ENCODE assay signal across 8 cellular contexts in genomic region chr7:64794171-64794844, GRCh38. TPM values are rescaled to one million over a fixed set of nuclear protein-coding genes. Genes with fewer than 3 reads are reported as not detected.
A peak's percentile ranks its signal among the peaks of the same experiment; 100 is the strongest.
DNase-seq lines count a peak whose midpoint lies in the region; ATAC-seq and TF ChIP-seq lines count a peak whose summit lies in the region.

TSS of gene ZNF138 (plus strand) at chr7:64794428. CDS start at chr7:64794569, 141 bp downstream.

- DNase-seq in CD4-positive, alpha-beta T cell: peak; percentile 86 to 93 (median 90)
- DNase-seq in NCI-H82 (lab: John Stamatoyannopoulos, UW): peak; percentile 98
- DNase-seq in activated CD4-positive, alpha-beta memory T cell treated with anti-CD3 and anti-CD28 coated beads for 36 hours: peak; percentile 97
- DNase-seq in right lobe of liver: peak; percentile 95 to 96 (median 96)
- peak; percentile 97 for DNase-seq in stimulated activated CD4-positive, alpha-beta T cell treated with anti-CD3 and anti-CD28 coated beads, Interleukin-4, amount 100 ng/mL, for 24 hours

- 0% methylated on average over 23 of the region's 32 CpGs for WGBS in right lobe of liver (ENCODE audit: insufficient coverage, low coverage, low lambda C conversion rate, missing lambda C conversion rate)

- peaks cover 45% of the 10 kb centered on the region for H3K36me3 Mint-ChIP-seq in CD4-positive, alpha-beta T cell (ENCODE audit: low read depth)
- peaks cover 16% of the 10 kb centered on the region for H3K36me3 Mint-ChIP-seq in activated CD4-positive, alpha-beta memory T cell treated with anti-CD3 and anti-CD28 coated beads for 36 hours

- intact Hi-C loops in CD4-positive, alpha-beta T cell (cut with DNase I, micrococcal nuclease): loop anchor here (1.0 to 10.0 kb wide), 14 partner anchors 100 to 1700 kb away; partner anchors contain the start of genes ZNF107 (in 2 of the 2), ERV3-1 (in 1 of the 2), ZNF273 (in 1 of the 2) and ZNF680 (in 1 of the 2)
- intact Hi-C loops in activated CD4-positive, alpha-beta memory T cell treated with anti-CD3 and anti-CD28 coated beads for 36 hours (cut with micrococcal nuclease): loop anchor here (1.0 to 10.0 kb wide), 7 partner anchors 93 to 578 kb away; partner anchors contain the start of genes ERV3-1, ZNF107, ZNF273 and ZNF680
- intact Hi-C loops in right lobe of liver (cut with DNase I): no loop called here

- peaks cover 1 to 2% of the 10 kb centered on the region in 2 donors for H3K36me3 ChIP-seq in duodenal mucosa (ENCODE audit: control insufficient read depth in 1 of 2, insufficient read depth in 2 of 2, low read length in 2 of 2)
- no peaks in the 10 kb centered on the region for H3K36me3 ChIP-seq in right lobe of liver

- H3K4me3 Mint-ChIP-seq in CD4-positive, alpha-beta T cell: peak within 1 kb of the TSS; percentile 98
- H3K4me3 Mint-ChIP-seq in activated CD4-positive, alpha-beta memory T cell treated with anti-CD3 and anti-CD28 coated beads for 36 hours: peak within 1 kb of the TSS; percentile 99

- H3K27me3 ChIP-seq in CD4-positive, alpha-beta T cell (ENCODE audit: control insufficient read depth, insufficient read depth, low read length): no peaks in the 10 kb centered on the region
- H3K27me3 ChIP-seq in duodenal mucosa (ENCODE audit: control insufficient read depth in 1 of 2, insufficient read depth in 2 of 2, low read length in 2 of 2) (no peaks in the 10 kb centered on the region), right lobe of liver (no peaks in the 10 kb centered on the region)

- H3K4me1 Mint-ChIP-seq in CD4-positive, alpha-beta T cell (ENCODE audit: low read depth): peaks cover 36% of the 10 kb centered on the region
- peaks cover 18% of the 10 kb centered on the region for H3K4me1 Mint-ChIP-seq in activated CD4-positive, alpha-beta memory T cell treated with anti-CD3 and anti-CD28 coated beads for 36 hours (ENCODE audit: low read depth)

- H3K27ac Mint-ChIP-seq in CD4-positive, alpha-beta T cell: peak within 1 kb of the TSS; percentile 98
- peak within 1 kb of the TSS; percentile 97 for H3K27ac Mint-ChIP-seq in activated CD4-positive, alpha-beta memory T cell treated with anti-CD3 and anti-CD28 coated beads for 36 hours

- peak within 1 kb of the TSS; percentile 72 for H3K27ac ChIP-seq in CD4-positive, alpha-beta T cell (ENCODE audit: low read depth, low read length)
- peak within 1 kb of the TSS; percentile 73 for H3K27ac ChIP-seq in duodenal mucosa (ENCODE audit: low read depth, low read length)
- H3K27ac ChIP-seq in right lobe of liver: peak within 1 kb of the TSS in 2 of 3 donors; percentile 25 to 56

- H3K4me3 ChIP-seq in duodenal mucosa (ENCODE audit: low read depth in 1 of 2, low read length in 2 of 2) (peak within 1 kb of the TSS; percentile 87 to 96), right lobe of liver (peak within 1 kb of the TSS; percentile 62 to 84 (median 76))

- CTCF ChIA-PET in CD4-positive, alpha-beta T cell (lab: Charles Lee): no interaction called here
- CTCF ChIA-PET in activated CD4-positive, alpha-beta memory T cell treated with anti-CD3 and anti-CD28 coated beads for 36 hours (lab: Charles Lee): interaction anchor here (1.2 kb wide), 2 partner anchors 13 to 109 kb away, joined by 3 to 4 read pairs; partner anchors contain the start of gene ZNF273

- no peaks in the 10 kb centered on the region for H3K9me3 ChIP-seq in CD4-positive, alpha-beta T cell (ENCODE audit: control insufficient read depth, low read length)
- H3K9me3 ChIP-seq in duodenal mucosa (ENCODE audit: control insufficient read depth in 1 of 2, low read length in 2 of 2): no peaks in the 10 kb centered on the region
- no peaks in the 10 kb centered on the region for H3K9me3 ChIP-seq in right lobe of liver

- H3K4me1 ChIP-seq in duodenal mucosa (ENCODE audit: control insufficient read depth in 1 of 2, insufficient read depth in 2 of 2, low read length in 2 of 2) (peaks cover 5 to 7% of the 10 kb centered on the region in 2 donors), right lobe of liver (peaks cover 0 to 7% (median 0%) of the 10 kb centered on the region in 4 donors)

- no peaks in the 10 kb centered on the region for H3K27me3 Mint-ChIP-seq in CD4-positive, alpha-beta T cell
- H3K27me3 Mint-ChIP-seq in activated CD4-positive, alpha-beta memory T cell treated with anti-CD3 and anti-CD28 coated beads for 36 hours: no peaks in the 10 kb centered on the region

- ATAC-seq in CD4-positive, alpha-beta T cell (ENCODE audit: poor library complexity): peak; percentile 99
- peak; percentile 100 for ATAC-seq in GM19452 (IDR thresholded peaks at IDR 0.05; ENCODE audit: unreplicated experiment)
- peak; percentile 96 for ATAC-seq in HG03575 (IDR thresholded peaks at IDR 0.05; ENCODE audit: extremely low read depth, insufficient number of reproducible peaks, low FRiP score, unreplicated experiment)
- ATAC-seq in right lobe of liver: peak; percentile 100

- H3K9ac ChIP-seq in duodenal mucosa (ENCODE audit: low read depth in 1 of 2, low read length in 2 of 2): peak within 1 kb of the TSS; percentile 74 to 88

- POLR2A ChIA-PET in CD4-positive, alpha-beta T cell (lab: Charles Lee): interaction anchor here (0.7 to 2.5 kb wide), 14 partner anchors 10 to 894 kb away, joined by 3 to 46 read pairs (median 6); partner anchors contain the start of genes ERV3-1, ZNF107, ZNF273 and ZNF680
- POLR2A ChIA-PET in activated CD4-positive, alpha-beta memory T cell treated with anti-CD3 and anti-CD28 coated beads for 36 hours (lab: Charles Lee): interaction anchor here (0.6 to 1.6 kb wide), 7 partner anchors 10 to 487 kb away, joined by 3 to 10 read pairs (median 3); partner anchors contain the start of genes ERV3-1, ZNF107, ZNF273 and ZNF736

- no peak for TF ChIP-seq CTCF in CD4-positive, alpha-beta T cell (IDR thresholded peaks at IDR 0.05)
- TF ChIP-seq CTCF in right lobe of liver (IDR thresholded peaks at IDR 0.05): peak in 1 of 4 donors; percentile 14

- TF ChIP-seq POLR2A in right lobe of liver (IDR thresholded peaks at IDR 0.05): peak; percentile 57

- H3K9me3 Mint-ChIP-seq in CD4-positive, alpha-beta T cell: no peaks in the 10 kb centered on the region
- no peaks in the 10 kb centered on the region for H3K9me3 Mint-ChIP-seq in activated CD4-positive, alpha-beta memory T cell treated with anti-CD3 and anti-CD28 coated beads for 36 hours

RNA-seq across cellular contexts. Expression of gene ZNF138, which starts in this region (rescaled TPM):
- total RNA-seq in CD4-positive, alpha-beta T cell: 1 to 10 TPM; 5.6 to 7.3 TPM
- 10 to 100 TPM; 10.3 to 10.5 TPM for total RNA-seq in activated CD4-positive, alpha-beta memory T cell treated with anti-CD3 and anti-CD28 coated beads for 36 hours
- total RNA-seq in right lobe of liver: 1 to 10 TPM; 2.5 to 6.6 (median 2.7) TPM

Comparison
In these comparisons a context has a peak if more than half of its experiments do, and no peak if none do; other contexts are left out.
1. Peak in every context shown above with its lines: DNase-seq, ATAC-seq, H3K4me3 ChIP-seq and H3K27ac ChIP-seq.
2. intact Hi-C loops: an anchor here in CD4-positive, alpha-beta T cell (1.0 to 10.0 kb wide) and activated CD4-positive, alpha-beta memory T cell treated with anti-CD3 and anti-CD28 coated beads for 36 hours (1.0 to 10.0 kb wide); none called in right lobe of liver.